8 cellular contexts compared by ENCODE assay signal in the genomic region with DNA sequence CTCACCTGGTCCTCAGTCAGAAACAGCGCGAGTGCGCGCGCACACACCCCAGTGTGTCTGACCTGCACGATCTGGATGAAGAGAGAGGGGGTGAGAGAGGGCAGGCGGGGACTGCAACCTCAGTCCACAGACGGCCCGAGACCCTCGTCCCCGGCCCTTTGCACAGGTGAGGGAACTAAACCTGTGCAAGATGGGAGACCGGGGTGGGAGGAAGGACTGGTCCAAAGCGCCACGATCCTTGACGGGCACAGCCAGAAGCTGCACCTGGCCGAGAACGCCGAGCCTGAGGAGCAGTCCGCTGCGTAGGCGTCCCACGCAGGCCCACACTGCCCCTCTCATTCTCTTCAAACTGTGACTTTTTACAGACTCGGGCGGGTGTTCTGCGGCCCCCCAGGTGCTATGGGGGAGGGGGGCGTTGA. TPM values are rescaled to one million over a fixed set of nuclear protein-coding genes. Genes with fewer than 3 reads are reported as not detected.
DNase-seq lines count a peak whose midpoint lies in the region; ATAC-seq and TF ChIP-seq lines count a peak whose summit lies in the region.

No MANE protein-coding gene starts in this region.

- peaks cover 0 to 21% (median 7%) of the 10 kb centered on the region in 11 experiments; a peak in 7 of 22 replicates for H3K36me3 ChIP-seq in BLaER1 treated with 17β-estradiol and CSF1 and Interleukin-3, amounts not matched to agents 10 nM and 100 nM
- H3K36me3 ChIP-seq in duodenal mucosa (ENCODE audit: control insufficient read depth in 1 of 2, insufficient read depth in 2 of 2, low read length in 2 of 2) = peaks cover 0 to 4% of the 10 kb centered on the region in 2 donors

- H3K4me1 ChIP-seq in BLaER1 treated with 17β-estradiol and CSF1 and Interleukin-3, amounts not matched to agents 10 nM and 100 nM = peaks cover 45 to 73% (median 60%) of the 10 kb centered on the region in 10 experiments
- peaks cover 27 to 48% of the 10 kb centered on the region in 2 donors for H3K4me1 ChIP-seq in duodenal mucosa (ENCODE audit: control insufficient read depth in 1 of 2, insufficient read depth in 2 of 2, low read length in 2 of 2)

- TF ChIP-seq CTCF in NB4 (IDR thresholded peaks at IDR 0.05; ENCODE audit: low read depth, low read length) = no peak

- no peak for ATAC-seq in natural killer cell treated with Interleukin-12 subunit alpha and Interleukin-12 subunit beta and Interleukin-15 and Interleukin-18, amount 100 ng/mL, for 72 hours
- ATAC-seq in HG02588 (IDR thresholded peaks at IDR 0.05; ENCODE audit: unreplicated experiment) = no peak
- ATAC-seq in GM21723 (IDR thresholded peaks at IDR 0.05; ENCODE audit: unreplicated experiment) = no peak

- no peaks in the 10 kb centered on the region for H3K27me3 Mint-ChIP-seq in natural killer cell treated with Interleukin-12 subunit alpha and Interleukin-12 subunit beta and Interleukin-15 and Interleukin-18, amount 100 ng/mL, for 72 hours

- peak overlapping the region; percentile 66 to 88 (median 78) for H3K4me3 ChIP-seq in BLaER1 treated with 17β-estradiol and CSF1 and Interleukin-3, amounts not matched to agents 10 nM and 100 nM
- H3K4me3 ChIP-seq in NB4 (ENCODE audit: low read depth, low read length) (peak overlapping the region; percentile 79), duodenal mucosa (ENCODE audit: low read depth in 1 of 2, low read length in 2 of 2) (peak overlapping the region; percentile 83 to 84)

- peaks cover 0 to 2% (median 0%) of the 10 kb centered on the region in 11 experiments; a peak in 6 of 22 replicates for H4K20me1 ChIP-seq in BLaER1 treated with 17β-estradiol and CSF1 and Interleukin-3, amounts not matched to agents 10 nM and 100 nM

- no peaks in the 10 kb centered on the region for H3K36me3 Mint-ChIP-seq in natural killer cell treated with Interleukin-12 subunit alpha and Interleukin-12 subunit beta and Interleukin-15 and Interleukin-18, amount 100 ng/mL, for 72 hours

- H3K9ac ChIP-seq in BLaER1 treated with 17β-estradiol and CSF1 and Interleukin-3, amounts not matched to agents 10 nM and 100 nM = peak overlapping the region; percentile 79 to 92 (median 85); a peak in 21 of 22 replicates
- peak overlapping the region; percentile 90 to 97 for H3K9ac ChIP-seq in duodenal mucosa (ENCODE audit: low read depth in 1 of 2, low read length in 2 of 2)

- H3K4me2 ChIP-seq in BLaER1 treated with 17β-estradiol and CSF1 and Interleukin-3, amounts not matched to agents 10 nM and 100 nM = peak overlapping the region; percentile 90 to 100 (median 99)

- no peak overlapping the region for H3K27ac Mint-ChIP-seq in natural killer cell treated with Interleukin-12 subunit alpha and Interleukin-12 subunit beta and Interleukin-15 and Interleukin-18, amount 100 ng/mL, for 72 hours

- H3K9me3 ChIP-seq in BLaER1 treated with 17β-estradiol and CSF1 and Interleukin-3, amounts not matched to agents 10 nM and 100 nM (replicated peaks in 1 of 11) = no peaks in the 10 kb centered on the region
- no peaks in the 10 kb centered on the region for H3K9me3 ChIP-seq in duodenal mucosa (ENCODE audit: control insufficient read depth in 1 of 2, low read length in 2 of 2)

- DNase-seq in NB4 (ENCODE audit: low read depth) = no peak
- no peak for DNase-seq in natural killer cell treated with Interleukin-12 subunit alpha and Interleukin-12 subunit beta and Interleukin-15 and Interleukin-18, amount 100 ng/mL, for 72 hours (ENCODE audit: low spot score)
- no peak for DNase-seq in DMS79 treated with DMSO at 0.1 percent for 48 hours (lab: John Stamatoyannopoulos, UW)
- DNase-seq in DMS153 (lab: John Stamatoyannopoulos, UW) = no peak

- H3K27me3 ChIP-seq in BLaER1 treated with 17β-estradiol and CSF1 and Interleukin-3, amounts not matched to agents 10 nM and 100 nM = no peaks in the 10 kb centered on the region
- no peaks in the 10 kb centered on the region for H3K27me3 ChIP-seq in duodenal mucosa (ENCODE audit: control insufficient read depth in 1 of 2, insufficient read depth in 2 of 2, low read length in 2 of 2)

- H3K4me1 Mint-ChIP-seq in natural killer cell treated with Interleukin-12 subunit alpha and Interleukin-12 subunit beta and Interleukin-15 and Interleukin-18, amount 100 ng/mL, for 72 hours (ENCODE audit: low read depth in 2 of 2) = peaks cover 29 to 34% of the 10 kb centered on the region in 2 donors

- H3K27ac ChIP-seq in BLaER1 treated with 17β-estradiol and CSF1 and Interleukin-3, amounts not matched to agents 10 nM and 100 nM = peak overlapping the region in 10 of 11 experiments; percentile 64 to 81 (median 75); a peak in 9 of 22 replicates
- H3K27ac ChIP-seq in duodenal mucosa (ENCODE audit: low read depth, low read length) = no peak overlapping the region

- peak overlapping the region; percentile 91 for H3K4me3 Mint-ChIP-seq in natural killer cell treated with Interleukin-12 subunit alpha and Interleukin-12 subunit beta and Interleukin-15 and Interleukin-18, amount 100 ng/mL, for 72 hours

- no peak for TF ChIP-seq POLR2A in NB4 (IDR thresholded peaks at IDR 0.05; ENCODE audit: extremely low read depth, insufficient read length)

- H3K9me3 Mint-ChIP-seq in natural killer cell treated with Interleukin-12 subunit alpha and Interleukin-12 subunit beta and Interleukin-15 and Interleukin-18, amount 100 ng/mL, for 72 hours = no peaks in the 10 kb centered on the region

RNA-seq across cellular contexts. Expression of a gene that starts 0.5 kb away (rescaled TPM):
- total RNA-seq in natural killer cell treated with Interleukin-12 subunit alpha and Interleukin-12 subunit beta and Interleukin-15 and Interleukin-18, amount 100 ng/mL, for 72 hours = 1 to 10 TPM; 1.7 to 5.0 TPM

RNA-seq across cellular contexts. Expression of a gene that starts 3.9 kb away (rescaled TPM):
- under 1 TPM; 0.19 to 0.22 TPM for total RNA-seq in natural killer cell treated with Interleukin-12 subunit alpha and Interleukin-12 subunit beta and Interleukin-15 and Interleukin-18, amount 100 ng/mL, for 72 hours

RNA-seq across cellular contexts. Expression of a gene that starts 4.6 kb away (rescaled TPM):
- 10 to 100 TPM; 12.4 to 13.6 TPM for total RNA-seq in natural killer cell treated with Interleukin-12 subunit alpha and Interleukin-12 subunit beta and Interleukin-15 and Interleukin-18, amount 100 ng/mL, for 72 hours

RNA-seq across cellular contexts. Expression of a gene that starts 17.2 kb away (rescaled TPM):
- 10 to 100 TPM; 15.6 to 15.8 TPM for total RNA-seq in natural killer cell treated with Interleukin-12 subunit alpha and Interleukin-12 subunit beta and Interleukin-15 and Interleukin-18, amount 100 ng/mL, for 72 hours

RNA-seq across cellular contexts. Expression of a gene that starts 17.3 kb away (rescaled TPM):
- 100 to 1,000 TPM; 220 to 244 TPM for total RNA-seq in natural killer cell treated with Interleukin-12 subunit alpha and Interleukin-12 subunit beta and Interleukin-15 and Interleukin-18, amount 100 ng/mL, for 72 hours
